17 cellular contexts compared by ENCODE assay signal in the genomic region with DNA sequence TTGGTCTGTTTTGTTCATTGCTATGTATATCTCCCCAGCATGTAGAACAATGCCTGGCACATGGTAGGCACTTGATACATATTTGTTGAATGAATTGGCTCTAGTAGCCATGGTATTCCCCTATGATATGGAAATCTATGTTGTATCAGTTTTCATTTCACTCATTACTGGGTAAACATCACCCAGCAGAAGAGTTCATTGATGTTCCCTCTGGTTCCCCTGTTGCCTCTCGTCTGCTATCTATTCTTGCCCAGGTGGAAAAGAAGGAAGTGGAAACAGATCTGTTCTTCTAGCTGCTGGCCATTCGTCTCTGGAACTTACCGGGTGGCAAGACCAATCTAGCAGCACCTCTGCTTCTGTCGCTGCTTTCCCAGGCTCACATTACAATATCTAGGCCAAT.
DNase-seq lines count a peak whose midpoint lies in the region; ATAC-seq and TF ChIP-seq lines count a peak whose summit lies in the region.
"Had no signal": no experiment of that assay in that cellular context is flagged by ENCODE, and none has a peak within 500 bp of the region (broad histone marks: within the 10 kb centered on the region; RNA-seq: fewer than 3 reads in every experiment).

No MANE protein-coding gene starts in this region.

- H3K27me3 Mint-ChIP-seq in activated B cell treated with CpG ODN at 0.5 μM for 24 hours (no peaks in the 10 kb centered on the region), progenitor cell of endocrine pancreas (no peaks in the 10 kb centered on the region)
- H3K27me3 Mint-ChIP-seq: B cell had no signal

- peaks cover 11% of the 10 kb centered on the region for H3K4me1 Mint-ChIP-seq in activated B cell treated with CpG ODN at 0.5 μM for 24 hours
- peaks cover 20% of the 10 kb centered on the region for H3K4me1 Mint-ChIP-seq in progenitor cell of endocrine pancreas (ENCODE audit: low read depth)
- H3K4me1 Mint-ChIP-seq: neural progenitor cell had no signal

- TF ChIP-seq CTCF in activated B cell treated with CpG ODN at 0.5 μM for 24 hours (IDR thresholded peaks at IDR 0.05), result no peak
- TF ChIP-seq CTCF in progenitor cell of endocrine pancreas (IDR thresholded peaks at IDR 0.05; ENCODE audit: unreplicated experiment), result no peak

- intact Hi-C loops in activated B cell treated with CpG ODN at 0.5 μM for 24 hours (cut with micrococcal nuclease), result no loop called here
- intact Hi-C loops in Right ventricle myocardium superior (cut with DNase I), result no loop called here

- POLR2A ChIA-PET in activated B cell treated with CpG ODN at 0.5 μM for 24 hours (lab: Charles Lee), result no interaction called here

- peak; percentile 67 for ATAC-seq in GM18517 (IDR thresholded peaks at IDR 0.05; ENCODE audit: unreplicated experiment)
- peak; percentile 67 for ATAC-seq in GM21390 (IDR thresholded peaks at IDR 0.05; ENCODE audit: unreplicated experiment)
- ATAC-seq in HG03045 (IDR thresholded peaks at IDR 0.05; ENCODE audit: unreplicated experiment), result peak; percentile 56
- peak; percentile 34 for ATAC-seq in activated B cell treated with CpG ODN at 0.5 μM for 24 hours (ENCODE audit: low read depth)
- no peak for ATAC-seq in Right ventricle myocardium superior (ENCODE audit: poor library complexity)
- ATAC-seq: right cardiac atrium had no signal

- H3K4me3 Mint-ChIP-seq in activated B cell treated with CpG ODN at 0.5 μM for 24 hours (no peak overlapping the region), progenitor cell of endocrine pancreas (ENCODE audit: low read depth) (no peak overlapping the region)
- H3K4me3 Mint-ChIP-seq: B cell, neural progenitor cell had no signal

- no peaks in the 10 kb centered on the region for H3K9me3 Mint-ChIP-seq in activated B cell treated with CpG ODN at 0.5 μM for 24 hours
- H3K9me3 Mint-ChIP-seq in progenitor cell of endocrine pancreas (ENCODE audit: low read depth), result no peaks in the 10 kb centered on the region

- DNase-seq in activated B cell treated with CpG ODN at 0.5 μM for 24 hours (no peak), progenitor cell of endocrine pancreas (ENCODE audit: low spot score, unreplicated experiment) (no peak), Right ventricle myocardium superior (no peak)
- DNase-seq in activated CD8-positive, alpha-beta memory T cell treated with anti-CD3 and anti-CD28 coated beads for 24 hours, result no peak
- no peak for DNase-seq in activated effector memory CD4-positive, alpha-beta T cell treated with anti-CD3 and anti-CD28 coated beads, Interleukin-2, amount 50 U/mL, for 16 hours
- DNase-seq: activated naive CD4-positive, alpha-beta T cell treated with Interleukin-2 at 50 U/mL for 16 hours; effector CD8-positive, alpha-beta T cell; foreskin fibroblast; NCI-H187; right cardiac atrium; SHP77; stimulated activated CD4-positive, alpha-beta T cell treated with anti-CD3 and anti-CD28 coated beads, Interleukin-4, amount 100 ng/mL, for 24 hours had no signal

- peaks cover 37% of the 10 kb centered on the region for H3K36me3 Mint-ChIP-seq in activated B cell treated with CpG ODN at 0.5 μM for 24 hours (ENCODE audit: low read depth)
- peaks cover 4% of the 10 kb centered on the region for H3K36me3 Mint-ChIP-seq in progenitor cell of endocrine pancreas (ENCODE audit: insufficient read depth)

- CTCF ChIA-PET in activated B cell treated with CpG ODN at 0.5 μM for 24 hours (lab: Charles Lee), result no interaction called here

- no peak overlapping the region for H3K27ac Mint-ChIP-seq in activated B cell treated with CpG ODN at 0.5 μM for 24 hours
- H3K27ac Mint-ChIP-seq in progenitor cell of endocrine pancreas, result no peak overlapping the region
- H3K27ac Mint-ChIP-seq: B cell, neural progenitor cell had no signal
